27 cellular contexts compared by ENCODE assay signal in genomic region chrX:108177321-108177990, GRCh38.
DNase-seq lines count a peak whose midpoint lies in the region; ATAC-seq and TF ChIP-seq lines count a peak whose summit lies in the region.
"Had no signal": no experiment of that assay in that cellular context is flagged by ENCODE, and none has a peak within 500 bp of the region (broad histone marks: within the 10 kb centered on the region; RNA-seq: fewer than 3 reads in every experiment).

No MANE protein-coding gene starts in this region.

- in situ Hi-C loops in G401 (cut with HindIII; ENCODE audit: low sequenced_read_pairs) = no loop called here

- H3K36me3 ChIP-seq in endodermal cell (ENCODE audit: control insufficient read depth, insufficient read depth, low read length) (peaks cover 24% of the 10 kb centered on the region), smooth muscle cell (ENCODE audit: low read depth) (no peaks in the 10 kb centered on the region)
- H3K36me3 ChIP-seq: BLaER1, heart left ventricle, left ventricle myocardium inferior had no signal

- 17 to 47% methylated on average over 2 to 6 of the region's 6 CpGs for WGBS in endodermal cell (ENCODE audit: insufficient coverage in 1 of 2, insufficient read length in 1 of 2), 2 experiments
- 72% methylated on average over 6 of the region's 6 CpGs for whole genome bisulfite sequencing in smooth muscle cell (ENCODE audit: low lambda C conversion rate)

- H3K27ac Mint-ChIP-seq in endodermal cell (peak overlapping the region; percentile 95), nephron progenitor cell (peak overlapping the region; percentile 57)
- H3K27ac Mint-ChIP-seq: dendritic cell treated with granulocyte-macrophage colony-stimulating factor and Interleukin-4, amounts not matched to agents 40 ng/mL and 50 ng/mL, for 4 days; immature natural killer cell; stimulated activated naive CD8-positive, alpha-beta T cell treated with anti-CD3 and anti-CD28 coated beads, Interleukin-15, amount 100 ng/mL, for 72 hours had no signal

- TF ChIP-seq CTCF in endodermal cell (conservative IDR thresholded peaks at IDR 0.05) (no peak), nephron progenitor cell (IDR thresholded peaks at IDR 0.05) (no peak), smooth muscle cell (IDR thresholded peaks at IDR 0.05; ENCODE audit: borderline replicate concordance, insufficient read depth, poor library complexity, severe bottlenecking) (no peak)

- H3K4me1 Mint-ChIP-seq in endodermal cell = peaks cover 38% of the 10 kb centered on the region
- peaks cover 12% of the 10 kb centered on the region for H3K4me1 Mint-ChIP-seq in nephron progenitor cell
- H3K4me1 Mint-ChIP-seq: immature natural killer cell; stimulated activated naive CD8-positive, alpha-beta T cell treated with anti-CD3 and anti-CD28 coated beads, Interleukin-15, amount 100 ng/mL, for 72 hours had no signal

- no peak for ATAC-seq in HG03097 (IDR thresholded peaks at IDR 0.05; ENCODE audit: low FRiP score, unreplicated experiment)
- ATAC-seq: heart left ventricle; HepG2; stimulated activated naive CD8-positive, alpha-beta T cell treated with anti-CD3 and anti-CD28 coated beads, Interleukin-15, amount 100 ng/mL, for 72 hours had no signal

- no peak overlapping the region for H3K4me3 Mint-ChIP-seq in endodermal cell
- no peak overlapping the region for H3K4me3 Mint-ChIP-seq in nephron progenitor cell
- H3K4me3 Mint-ChIP-seq: dendritic cell treated with granulocyte-macrophage colony-stimulating factor and Interleukin-4, amounts not matched to agents 40 ng/mL and 50 ng/mL, for 4 days; immature natural killer cell; stimulated activated naive CD8-positive, alpha-beta T cell treated with anti-CD3 and anti-CD28 coated beads, Interleukin-15, amount 100 ng/mL, for 72 hours had no signal

- H3K4me3 ChIP-seq in endodermal cell (ENCODE audit: low read length) (no peak overlapping the region), smooth muscle cell (no peak overlapping the region)
- H3K4me3 ChIP-seq: BLaER1, cardiac muscle cell, heart left ventricle, left ventricle myocardium inferior, SK-N-MC, tibial artery had no signal

- no peaks in the 10 kb centered on the region for H4K20me1 ChIP-seq in smooth muscle cell (ENCODE audit: low read depth)

- peaks cover 86% of the 10 kb centered on the region for H3K36me3 Mint-ChIP-seq in endodermal cell (ENCODE audit: low read depth)
- peaks cover 19% of the 10 kb centered on the region for H3K36me3 Mint-ChIP-seq in nephron progenitor cell (ENCODE audit: low read depth)
- H3K36me3 Mint-ChIP-seq: immature natural killer cell had no signal

- no peak overlapping the region for H3K4me2 ChIP-seq in smooth muscle cell
- H3K4me2 ChIP-seq: BLaER1 had no signal

- H3K9ac ChIP-seq in endodermal cell (ENCODE audit: extremely low read depth, low read length, poor library complexity, severe bottlenecking) = no peak overlapping the region
- H3K9ac ChIP-seq in smooth muscle cell (ENCODE audit: low read depth) = no peak overlapping the region
- H3K9ac ChIP-seq: BLaER1 had no signal

- H2AFZ ChIP-seq in smooth muscle cell (ENCODE audit: low read depth) = no peak overlapping the region

- H3K9me3 ChIP-seq in endodermal cell (ENCODE audit: control insufficient read depth, low read length) = no peaks in the 10 kb centered on the region
- no peaks in the 10 kb centered on the region for H3K9me3 ChIP-seq in smooth muscle cell (replicated peaks; ENCODE audit: low read depth)
- H3K9me3 ChIP-seq: BLaER1, heart left ventricle, left ventricle myocardium inferior, tibial artery had no signal

- peak overlapping the region; percentile 83 for H3K27ac ChIP-seq in endodermal cell (ENCODE audit: low read depth, low read length)
- no peak overlapping the region for H3K27ac ChIP-seq in smooth muscle cell (ENCODE audit: low read depth)
- H3K27ac ChIP-seq: BLaER1, cardiac muscle cell, heart left ventricle, left ventricle myocardium inferior, SK-N-MC, tibial artery, VCaP had no signal

- DNase-seq in Daoy (ENCODE audit: low read depth) (peak; percentile 87), T1000 (lab: John Stamatoyannopoulos, UW) (peak; percentile 0), endodermal cell (peak; percentile 75), nephron progenitor cell (no peak), dedifferentiated amniotic fluid mesenchymal stem cell (ENCODE audit: extremely low spot score) (no peak), smooth muscle cell (lab: John Stamatoyannopoulos, UW; ENCODE audit: unreplicated experiment) (no peak), G401 (ENCODE audit: low spot score) (no peak)
- DNase-seq: activated effector memory CD4-positive, alpha-beta T cell treated with anti-CD3 and anti-CD28 coated beads, Interleukin-2, amount 50 U/mL, for 16 hours; COR-L47; EL; GOT3; heart left ventricle; immature natural killer cell; left ventricle myocardium inferior; NCI-H1092; NCI-H2029; stimulated activated CD4-positive, alpha-beta T cell treated with anti-CD3 and anti-CD28 coated beads, Interleukin-4, amount 100 ng/mL, for 4 hours; stimulated activated naive CD8-positive, alpha-beta T cell treated with anti-CD3 and anti-CD28 coated beads, Interleukin-15, amount 100 ng/mL, for 72 hours; T-helper 2 cell; tibial artery had no signal

- H3K79me2 ChIP-seq in smooth muscle cell (ENCODE audit: low read depth) = no peaks in the 10 kb centered on the region

- no peaks in the 10 kb centered on the region for H3K4me1 ChIP-seq in endodermal cell (ENCODE audit: control insufficient read depth, insufficient read depth, low read length)
- H3K4me1 ChIP-seq in smooth muscle cell (ENCODE audit: low read depth) = peaks cover 5% of the 10 kb centered on the region
- H3K4me1 ChIP-seq: BLaER1, heart left ventricle, left ventricle myocardium inferior, tibial artery had no signal

- H3K27me3 Mint-ChIP-seq in endodermal cell (ENCODE audit: insufficient read depth) (no peaks in the 10 kb centered on the region), nephron progenitor cell (ENCODE audit: low read depth, poor library complexity) (peaks cover 5% of the 10 kb centered on the region)
- H3K27me3 Mint-ChIP-seq: dendritic cell treated with granulocyte-macrophage colony-stimulating factor and Interleukin-4, amounts not matched to agents 40 ng/mL and 50 ng/mL, for 4 days; stimulated activated naive CD8-positive, alpha-beta T cell treated with anti-CD3 and anti-CD28 coated beads, Interleukin-15, amount 100 ng/mL, for 72 hours had no signal

- H3F3A ChIP-seq in smooth muscle cell (ENCODE audit: low read depth) = no peaks in the 10 kb centered on the region

- no peaks in the 10 kb centered on the region for H3K27me3 ChIP-seq in endodermal cell (ENCODE audit: control insufficient read depth, insufficient read depth, low read length, poor library complexity, severe bottlenecking)
- no peaks in the 10 kb centered on the region for H3K27me3 ChIP-seq in smooth muscle cell (ENCODE audit: low read depth)
- H3K27me3 ChIP-seq: cardiac muscle cell, tibial artery had no signal

- H3K9me3 Mint-ChIP-seq in endodermal cell (no peaks in the 10 kb centered on the region), nephron progenitor cell (no peaks in the 10 kb centered on the region)
- H3K9me3 Mint-ChIP-seq: dendritic cell treated with granulocyte-macrophage colony-stimulating factor and Interleukin-4, amounts not matched to agents 40 ng/mL and 50 ng/mL, for 4 days; immature natural killer cell; stimulated activated naive CD8-positive, alpha-beta T cell treated with anti-CD3 and anti-CD28 coated beads, Interleukin-15, amount 100 ng/mL, for 72 hours had no signal

Comparison
In these comparisons a context has a peak if more than half of its experiments do, and no peak if none do; other contexts are left out.
1. DNase-seq: peak in Daoy (single experiment), T1000 (single experiment) and endodermal cell (single experiment); none in nephron progenitor cell (single experiment), dedifferentiated amniotic fluid mesenchymal stem cell (single experiment), smooth muscle cell (single experiment) and G401 (single experiment).